Comparison of ENCODE assay signal across 28 cellular contexts in genomic region chr17:41052594-41052993, GRCh38. TPM values are rescaled to one million over a fixed set of nuclear protein-coding genes. Genes with fewer than 3 reads are reported as not detected.
"Had no signal": no experiment of that assay in that cellular context is flagged by ENCODE, and none has a peak within 500 bp of the region (broad histone marks: within the 10 kb centered on the region; RNA-seq: fewer than 3 reads in every experiment).

No MANE protein-coding gene starts in this region.

- H3K4me3 ChIP-seq: gastroesophageal sphincter, pancreas, tibial artery had no signal

- DNase-seq: activated CD4-positive, alpha-beta memory T cell treated with anti-CD3 and anti-CD28 coated beads for 36 hours; activated CD4-positive, alpha-beta T cell treated with anti-CD3 and anti-CD28 coated beads for 36 hours; activated effector memory CD4-positive, alpha-beta T cell treated with anti-CD3 and anti-CD28 coated beads, Interleukin-2, amount 50 U/mL, for 16 hours; activated naive CD4-positive, alpha-beta T cell treated with anti-CD3 and anti-CD28 coated beads, Interleukin-2, amount 50 U/mL, for 16 hours; activated naive CD8-positive, alpha-beta T cell treated with anti-CD3 and anti-CD28 coated beads, Interleukin-2, amount 50 U/mL, for 24 hours; aorta; central memory CD4-positive, alpha-beta T cell; effector memory CD4-positive, alpha-beta T cell; head of caudate nucleus; hypothalamus; left ventricle myocardium superior; mammary epithelial cell; pancreas; right cardiac atrium; stimulated activated CD4-positive, alpha-beta T cell treated with anti-CD3 and anti-CD28 coated beads, Interleukin-12 subunit alpha, Interleukin-12 subunit beta, amount 100 ng/mL, for 4 hours; stimulated activated CD4-positive, alpha-beta T cell treated with anti-CD3 and anti-CD28 coated beads, Interleukin-4, amount 100 ng/mL, for 4 hours; stimulated activated naive CD8-positive, alpha-beta T cell treated with anti-CD3 and anti-CD28 coated beads, Interleukin-15, Interleukin-2, amounts not matched to agents 100 U/mL and 50 U/mL, for 24 hours; substantia nigra; T1000; tibial artery had no signal

RNA-seq across cellular contexts. Expression of gene KRTAP2-2, which starts 2.4 kb away (rescaled TPM):
- total RNA-seq: activated CD4-positive, alpha-beta memory T cell treated with anti-CD3 and anti-CD28 coated beads for 36 hours; activated CD4-positive, alpha-beta T cell treated with anti-CD3 and anti-CD28 coated beads for 36 hours; aorta; dermis microvascular lymphatic vessel endothelial cell; gastroesophageal sphincter; left ventricle myocardium superior; mammary epithelial cell; mesothelial cell of epicardium; natural killer cell treated with Interleukin-12 subunit alpha and Interleukin-12 subunit beta and Interleukin-15 and Interleukin-18, amount 100 ng/mL, for 72 hours; pancreas; pulmonary artery endothelial cell; right cardiac atrium; skeletal muscle tissue; ureter; WTC11 had no signal

RNA-seq across cellular contexts. Expression of gene KRTAP2-1, which starts 5.5 kb away (rescaled TPM):
- total RNA-seq: activated CD4-positive, alpha-beta memory T cell treated with anti-CD3 and anti-CD28 coated beads for 36 hours; activated CD4-positive, alpha-beta T cell treated with anti-CD3 and anti-CD28 coated beads for 36 hours; aorta; dermis microvascular lymphatic vessel endothelial cell; gastroesophageal sphincter; left ventricle myocardium superior; mammary epithelial cell; mesothelial cell of epicardium; natural killer cell treated with Interleukin-12 subunit alpha and Interleukin-12 subunit beta and Interleukin-15 and Interleukin-18, amount 100 ng/mL, for 72 hours; pancreas; pulmonary artery endothelial cell; right cardiac atrium; skeletal muscle tissue; ureter; WTC11 had no signal

RNA-seq across cellular contexts. Expression of gene KRTAP2-3, which starts 7.3 kb away (rescaled TPM):
- total RNA-seq: activated CD4-positive, alpha-beta memory T cell treated with anti-CD3 and anti-CD28 coated beads for 36 hours; activated CD4-positive, alpha-beta T cell treated with anti-CD3 and anti-CD28 coated beads for 36 hours; aorta; dermis microvascular lymphatic vessel endothelial cell; gastroesophageal sphincter; left ventricle myocardium superior; natural killer cell treated with Interleukin-12 subunit alpha and Interleukin-12 subunit beta and Interleukin-15 and Interleukin-18, amount 100 ng/mL, for 72 hours; pancreas; pulmonary artery endothelial cell; right cardiac atrium; skeletal muscle tissue; ureter; WTC11 had no signal

RNA-seq across cellular contexts. Expression of gene KRTAP1-1, which starts 11.3 kb away (rescaled TPM):
- total RNA-seq: activated CD4-positive, alpha-beta memory T cell treated with anti-CD3 and anti-CD28 coated beads for 36 hours; activated CD4-positive, alpha-beta T cell treated with anti-CD3 and anti-CD28 coated beads for 36 hours; aorta; dermis microvascular lymphatic vessel endothelial cell; gastroesophageal sphincter; left ventricle myocardium superior; mammary epithelial cell; mesothelial cell of epicardium; natural killer cell treated with Interleukin-12 subunit alpha and Interleukin-12 subunit beta and Interleukin-15 and Interleukin-18, amount 100 ng/mL, for 72 hours; pulmonary artery endothelial cell; right cardiac atrium; skeletal muscle tissue; ureter; WTC11 had no signal

RNA-seq across cellular contexts. Expression of gene KRTAP2-4, which starts 13.1 kb away (rescaled TPM):
- total RNA-seq: activated CD4-positive, alpha-beta memory T cell treated with anti-CD3 and anti-CD28 coated beads for 36 hours; activated CD4-positive, alpha-beta T cell treated with anti-CD3 and anti-CD28 coated beads for 36 hours; aorta; dermis microvascular lymphatic vessel endothelial cell; gastroesophageal sphincter; left ventricle myocardium superior; mammary epithelial cell; mesothelial cell of epicardium; natural killer cell treated with Interleukin-12 subunit alpha and Interleukin-12 subunit beta and Interleukin-15 and Interleukin-18, amount 100 ng/mL, for 72 hours; pancreas; pulmonary artery endothelial cell; right cardiac atrium; skeletal muscle tissue; ureter; WTC11 had no signal
